ENCODE assay signal across 12 cellular contexts in the genomic region with DNA sequence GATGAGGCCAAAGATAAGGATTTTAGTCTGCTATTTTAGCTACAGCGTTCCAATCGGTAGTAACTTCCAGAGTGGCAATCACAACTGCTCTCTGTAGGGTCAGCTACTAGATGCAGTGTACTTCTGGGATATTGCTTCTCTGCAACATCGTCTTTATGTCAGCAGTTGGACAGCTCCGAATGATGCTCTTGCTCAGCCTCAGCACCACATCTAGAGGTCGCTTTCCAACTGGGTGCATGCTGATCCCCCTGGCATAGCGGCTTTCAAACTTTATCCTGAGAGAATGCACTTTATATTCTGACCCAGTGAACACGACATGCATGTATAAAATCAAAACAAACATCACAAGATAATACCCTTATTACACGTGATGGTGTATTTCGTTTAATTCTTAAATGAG.
DNase-seq lines count a peak whose midpoint lies in the region; ATAC-seq and FAIRE-seq lines count a peak whose summit lies in the region.
"Had no signal": no experiment of that assay in that cellular context is flagged by ENCODE, and none has a peak within 500 bp of the region (broad histone marks: within the 10 kb centered on the region; RNA-seq: fewer than 3 reads in every experiment).

No MANE protein-coding gene starts in this region.

- no peaks in the 10 kb centered on the region for H3K36me3 Mint-ChIP-seq in activated CD8-positive, alpha-beta T cell treated with anti-CD3 and anti-CD28 coated beads, Interleukin-2, amount 10 ng/mL, durations not matched to agents 7 days and 5 days (ENCODE audit: low read depth)
- H3K36me3 Mint-ChIP-seq: activated naive CD4-positive, alpha-beta T cell treated with anti-CD3 and anti-CD28 coated beads, Interleukin-2, amount 10 ng/mL, durations not matched to agents 7 days and 5 days; naive thymus-derived CD4-positive, alpha-beta T cell had no signal

- POLR2A ChIA-PET in activated CD8-positive, alpha-beta T cell treated with anti-CD3 and anti-CD28 coated beads, Interleukin-2, amount 10 ng/mL, durations not matched to agents 7 days and 5 days (lab: Charles Lee) = no interaction called here

- H3K9me3 Mint-ChIP-seq in activated CD8-positive, alpha-beta T cell treated with anti-CD3 and anti-CD28 coated beads, Interleukin-2, amount 10 ng/mL, durations not matched to agents 7 days and 5 days (ENCODE audit: insufficient read depth) = peaks cover 5% of the 10 kb centered on the region

- no peak for ATAC-seq in activated CD8-positive, alpha-beta T cell treated with anti-CD3 and anti-CD28 coated beads, Interleukin-2, amount 10 ng/mL, durations not matched to agents 7 days and 5 days
- ATAC-seq: gastrocnemius medialis; naive thymus-derived CD4-positive, alpha-beta T cell had no signal

- FAIRE-seq in HTR-8/SVneo (lab: Jason Lieb, UNC) = peak; percentile 48

- H3K4me1 Mint-ChIP-seq in activated CD8-positive, alpha-beta T cell treated with anti-CD3 and anti-CD28 coated beads, Interleukin-2, amount 10 ng/mL, durations not matched to agents 7 days and 5 days (ENCODE audit: low read depth) = no peaks in the 10 kb centered on the region
- H3K4me1 Mint-ChIP-seq: activated naive CD4-positive, alpha-beta T cell treated with anti-CD3 and anti-CD28 coated beads, Interleukin-2, amount 10 ng/mL, durations not matched to agents 7 days and 5 days; naive thymus-derived CD4-positive, alpha-beta T cell had no signal

- DNase-seq in AG20443 (ENCODE audit: low spot score) (peak; percentile 68), HTR-8/SVneo (ENCODE audit: insufficient read length, low spot score) (peak; percentile 33), islet precursor cell (peak; percentile 78), NCI-H510A (lab: John Stamatoyannopoulos, UW) (no peak), amniotic stem cell (lab: John Stamatoyannopoulos, UW) (no peak), SHP77 treated with DMSO at 0.1 percent for 48 hours (lab: John Stamatoyannopoulos, UW) (no peak)
- DNase-seq in activated CD8-positive, alpha-beta T cell treated with anti-CD3 and anti-CD28 coated beads, Interleukin-2, amount 10 ng/mL, durations not matched to agents 7 days and 5 days = peak; percentile 21
- no peak for DNase-seq in stimulated activated naive CD4-positive, alpha-beta T cell (lab: John Stamatoyannopoulos, UW)
- DNase-seq: activated naive CD4-positive, alpha-beta T cell treated with anti-CD3 and anti-CD28 coated beads, Interleukin-2, amount 10 ng/mL, durations not matched to agents 7 days and 5 days; gastrocnemius medialis; naive thymus-derived CD4-positive, alpha-beta T cell; T-helper 9 cell had no signal

- CTCF ChIA-PET in activated CD8-positive, alpha-beta T cell treated with anti-CD3 and anti-CD28 coated beads, Interleukin-2, amount 10 ng/mL, durations not matched to agents 7 days and 5 days (lab: Charles Lee) = no interaction called here

- no peak overlapping the region for H3K27ac Mint-ChIP-seq in activated CD8-positive, alpha-beta T cell treated with anti-CD3 and anti-CD28 coated beads, Interleukin-2, amount 10 ng/mL, durations not matched to agents 7 days and 5 days
- H3K27ac Mint-ChIP-seq: activated naive CD4-positive, alpha-beta T cell treated with anti-CD3 and anti-CD28 coated beads, Interleukin-2, amount 10 ng/mL, durations not matched to agents 7 days and 5 days; naive thymus-derived CD4-positive, alpha-beta T cell had no signal

- no peaks in the 10 kb centered on the region for H3K27me3 Mint-ChIP-seq in activated CD8-positive, alpha-beta T cell treated with anti-CD3 and anti-CD28 coated beads, Interleukin-2, amount 10 ng/mL, durations not matched to agents 7 days and 5 days (ENCODE audit: low read depth)
- H3K27me3 Mint-ChIP-seq: activated naive CD4-positive, alpha-beta T cell treated with anti-CD3 and anti-CD28 coated beads, Interleukin-2, amount 10 ng/mL, durations not matched to agents 7 days and 5 days had no signal

- H3K4me3 Mint-ChIP-seq in activated CD8-positive, alpha-beta T cell treated with anti-CD3 and anti-CD28 coated beads, Interleukin-2, amount 10 ng/mL, durations not matched to agents 7 days and 5 days = no peak overlapping the region
- H3K4me3 Mint-ChIP-seq: activated naive CD4-positive, alpha-beta T cell treated with anti-CD3 and anti-CD28 coated beads, Interleukin-2, amount 10 ng/mL, durations not matched to agents 7 days and 5 days; naive thymus-derived CD4-positive, alpha-beta T cell had no signal

Comparison
In these comparisons a context has a peak if more than half of its experiments do, and no peak if none do; other contexts are left out.
1. DNase-seq: peak in AG20443 (single experiment), HTR-8/SVneo (single experiment), activated CD8-positive, alpha-beta T cell treated with anti-CD3 and anti-CD28 coated beads, Interleukin-2, amount 10 ng/mL, durations not matched to agents 7 days and 5 days (single experiment) and islet precursor cell (single experiment); none in stimulated activated naive CD4-positive, alpha-beta T cell (0 of 6), NCI-H510A (single experiment), amniotic stem cell (single experiment) and SHP77 treated with DMSO at 0.1 percent for 48 hours (single experiment).